ENCODE assay signal across 8 cellular contexts in the genomic region with DNA sequence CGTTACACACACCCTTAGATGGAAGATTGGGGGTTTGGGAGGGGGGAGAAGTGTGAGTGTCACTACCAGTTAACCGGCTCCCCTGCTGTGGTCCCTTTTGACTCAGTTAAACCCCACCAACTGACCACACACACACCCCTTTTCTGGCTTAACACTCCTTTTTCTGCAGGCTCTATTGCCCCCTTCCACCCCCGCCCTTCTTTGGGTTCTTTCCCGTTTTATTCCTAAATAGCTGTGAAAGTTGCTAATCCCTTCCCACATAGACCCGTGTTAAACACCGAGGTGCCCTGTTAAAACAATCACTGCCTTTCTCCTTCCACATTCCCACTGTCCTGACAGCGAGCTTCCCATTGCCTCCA. TPM values are rescaled to one million over a fixed set of nuclear protein-coding genes. Genes with fewer than 3 reads are reported as not detected.
DNase-seq lines count a peak whose midpoint lies in the region; ATAC-seq and TF ChIP-seq lines count a peak whose summit lies in the region.

No MANE protein-coding gene starts in this region.

- DNase-seq in activated T-cell treated with anti-CD3 and anti-CD28 coated beads, Interleukin-2, amount 50 U/mL, for 72 hours, result peak in 1 of 2 donors; percentile 48
- no peak for DNase-seq in activated T-cell treated with anti-CD3 and anti-CD28 coated beads, Interleukin-2, amount 50 U/mL, for 48 hours
- DNase-seq in astrocyte of the spinal cord (ENCODE audit: low read depth, low spot score) (no peak), lower lobe of right lung (no peak), thyroid gland (peak; percentile 9 to 21)
- no peak for DNase-seq in activated CD4-positive, CD25-positive, alpha-beta regulatory T cell (lab: John Stamatoyannopoulos, UW)

- H3K4me1 ChIP-seq in lower lobe of right lung (peaks cover 5% of the 10 kb centered on the region), thyroid gland (no peaks in the 10 kb centered on the region)

- peaks cover 26% of the 10 kb centered on the region for H3K27me3 Mint-ChIP-seq in activated T-cell treated with anti-CD3 and anti-CD28 coated beads, Interleukin-2, amount 50 U/mL, for 72 hours (ENCODE audit: low read depth)

- peak overlapping the region; percentile 80 to 85 for H3K4me3 Mint-ChIP-seq in activated T-cell treated with anti-CD3 and anti-CD28 coated beads, Interleukin-2, amount 50 U/mL, for 72 hours

- TF ChIP-seq CTCF in astrocyte of the spinal cord (IDR thresholded peaks at IDR 0.05; ENCODE audit: low read depth, low read length), result no peak
- TF ChIP-seq CTCF in lower lobe of right lung (IDR thresholded peaks at IDR 0.05), result no peak
- TF ChIP-seq CTCF in thyroid gland (IDR thresholded peaks at IDR 0.05), result no peak

- peaks cover 21% of the 10 kb centered on the region for H3K4me1 Mint-ChIP-seq in activated T-cell treated with anti-CD3 and anti-CD28 coated beads, Interleukin-2, amount 50 U/mL, for 72 hours (ENCODE audit: low read depth)

- H3K27me3 ChIP-seq in lower lobe of right lung (ENCODE audit: low read depth), result peaks cover 4% of the 10 kb centered on the region
- no peaks in the 10 kb centered on the region for H3K27me3 ChIP-seq in thyroid gland

- H3K27ac ChIP-seq in lower lobe of right lung (peak overlapping the region; percentile 75), thyroid gland (peak overlapping the region; percentile 39 to 95 (median 95))

- intact Hi-C loops in lower lobe of right lung (cut with DNase I) (no loop called here), thyroid gland (cut with DNase I) (no loop called here)

- H3K27ac Mint-ChIP-seq in activated T-cell treated with anti-CD3 and anti-CD28 coated beads, Interleukin-2, amount 50 U/mL, for 72 hours, result peak overlapping the region; percentile 6

- H3K36me3 ChIP-seq in lower lobe of right lung (no peaks in the 10 kb centered on the region), thyroid gland (no peaks in the 10 kb centered on the region)

- no peak for TF ChIP-seq POLR2A in thyroid gland (IDR thresholded peaks at IDR 0.05)

- H3K9me3 Mint-ChIP-seq in activated T-cell treated with anti-CD3 and anti-CD28 coated beads, Interleukin-2, amount 50 U/mL, for 72 hours, result no peaks in the 10 kb centered on the region

- peak overlapping the region; percentile 72 for H3K4me3 ChIP-seq in astrocyte of the spinal cord (ENCODE audit: low read depth, low read length)
- H3K4me3 ChIP-seq in lower lobe of right lung, result peak overlapping the region; percentile 97
- H3K4me3 ChIP-seq in thyroid gland (replicated peaks in 1 of 3), result peak overlapping the region; percentile 68 to 95 (median 75)

- WGBS in thyroid gland, 2 donors, result 7 to 11% methylated on average over 6 to 7 of the region's 7 CpGs

- in situ Hi-C loops in astrocyte of the spinal cord (cut with HindIII; ENCODE audit: low sequenced_read_pairs), result no loop called here

- peak; percentile 4 for ATAC-seq in activated T-cell treated with anti-CD3 and anti-CD28 coated beads, Interleukin-2, amount 50 U/mL, for 72 hours (replicated peaks in 1 of 2)
- ATAC-seq in lower lobe of right lung (no peak), HG02623 (IDR thresholded peaks at IDR 0.05; ENCODE audit: unreplicated experiment) (no peak), GM19035 (IDR thresholded peaks at IDR 0.05; ENCODE audit: unreplicated experiment) (no peak)

- peaks cover 1 to 5% of the 10 kb centered on the region in 2 donors for H3K36me3 Mint-ChIP-seq in activated T-cell treated with anti-CD3 and anti-CD28 coated beads, Interleukin-2, amount 50 U/mL, for 72 hours (ENCODE audit: insufficient read depth in 2 of 2)

- H3K9me3 ChIP-seq in lower lobe of right lung (no peaks in the 10 kb centered on the region), thyroid gland (no peaks in the 10 kb centered on the region)

RNA-seq across cellular contexts. Expression of a gene that starts 3.7 kb away (rescaled TPM):
- 1 to 10 TPM; 6.2 to 8.0 TPM for total RNA-seq in activated T-cell treated with anti-CD3 and anti-CD28 coated beads, Interleukin-2, amount 50 U/mL, for 72 hours
- total RNA-seq in lower lobe of right lung (31.4 TPM), thyroid gland (100 to 1,000 TPM in 1 of 4 donors, 10 to 100 TPM in 3; 51.6 to 161 (median 72.3) TPM)

Comparison
In these comparisons a context has a peak if more than half of its experiments do, and no peak if none do; other contexts are left out.
1. ATAC-seq: peak in activated T-cell treated with anti-CD3 and anti-CD28 coated beads, Interleukin-2, amount 50 U/mL, for 72 hours (2 of 2); none in lower lobe of right lung (0 of 2), HG02623 (single experiment) and GM19035 (single experiment).
2. DNase-seq: peak in thyroid gland (2 of 2); none in activated T-cell treated with anti-CD3 and anti-CD28 coated beads, Interleukin-2, amount 50 U/mL, for 48 hours (0 of 2), astrocyte of the spinal cord (single experiment), lower lobe of right lung (single experiment) and activated CD4-positive, CD25-positive, alpha-beta regulatory T cell (0 of 4).
3. Peak in every context shown above with its lines, with median percentiles within 50 percentile points of each other: H3K4me3 ChIP-seq.